ENCODE assay signal across 8 cellular contexts in the genomic region with DNA sequence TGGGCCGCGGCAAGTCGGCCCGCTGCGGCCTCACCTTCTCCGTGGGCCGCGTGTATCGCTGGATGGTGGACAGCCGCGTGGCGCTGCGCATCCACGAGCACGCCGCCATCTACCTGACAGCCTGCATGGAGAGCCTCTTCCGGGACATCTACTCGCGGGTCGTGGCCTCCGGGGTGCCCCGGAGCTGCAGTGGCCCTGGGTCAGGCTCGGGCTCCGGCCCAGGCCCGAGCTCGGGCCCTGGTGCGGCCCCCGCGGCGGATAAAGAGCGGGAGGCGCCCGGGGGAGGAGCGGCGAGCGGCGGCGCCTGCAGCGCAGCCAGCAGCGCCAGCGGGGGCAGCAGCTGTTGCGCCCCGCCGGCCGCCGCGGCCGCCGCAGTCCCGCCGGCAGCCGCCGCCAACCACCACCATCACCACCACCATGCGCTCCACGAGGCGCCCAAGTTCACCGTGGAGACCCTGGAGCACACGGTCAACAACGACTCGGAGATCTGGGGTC.
DNase-seq lines count a peak whose midpoint lies in the region; ATAC-seq and TF ChIP-seq lines count a peak whose summit lies in the region.

No MANE protein-coding gene starts in this region.

- intact Hi-C loops in HCT116 (cut with micrococcal nuclease) (loop anchor here (2.0 kb wide), 1 partner anchor 83 kb away; no protein-coding TSS in a partner anchor), lower leg skin (cut with DNase I; ENCODE audit: low total_unique reads) (no loop called here), uterus (cut with DNase I; ENCODE audit: low total_unique reads) (no loop called here)

- TF ChIP-seq RAD21 in HCT116 (IDR thresholded peaks at IDR 0.05; ENCODE audit: low read depth), result no peak

- 0 to 1% methylated on average over 18 to 28 of the region's 60 CpGs for WGBS in lower leg skin, 2 donors

- peaks cover 8% of the 10 kb centered on the region; the same call in 1 of the 2 replicates for H3K27me3 ChIP-seq in HCT116 (ENCODE audit: insufficient read depth, low read length)
- H3K27me3 ChIP-seq in uterus, result peaks cover 0 to 6% of the 10 kb centered on the region in 2 donors
- H3K27me3 ChIP-seq in Karpas-422 (ENCODE audit: low read length), result no peaks in the 10 kb centered on the region

- H3K27me3 Mint-ChIP-seq in activated naive CD8-positive, alpha-beta T cell treated with anti-CD3 and anti-CD28 coated beads, Interleukin-2, amount 50 U/mL, for 24 hours, result peaks cover 25% of the 10 kb centered on the region

- CTCF ChIA-PET in HCT116 (lab: Charles Lee), result interaction anchor here (1.3 kb wide), 1 partner anchor 83 kb away, joined by 4 read pairs; no protein-coding TSS in a partner anchor

- no peaks in the 10 kb centered on the region for H3K9me3 Mint-ChIP-seq in activated naive CD8-positive, alpha-beta T cell treated with anti-CD3 and anti-CD28 coated beads, Interleukin-2, amount 50 U/mL, for 24 hours

- BruUV-seq in HCT116 (replicated peaks; lab: Mats Ljungman, UMichigan), result no TSS peak

- peaks cover 47% of the 10 kb centered on the region for H3K4me1 Mint-ChIP-seq in activated naive CD8-positive, alpha-beta T cell treated with anti-CD3 and anti-CD28 coated beads, Interleukin-2, amount 50 U/mL, for 24 hours

- H3K27ac ChIP-seq in HCT116 (ENCODE audit: low read depth, low read length), result peak overlapping the region; percentile 9; the same call in 1 of the 2 replicates
- no peak overlapping the region for H3K27ac ChIP-seq in uterus
- no peak overlapping the region for H3K27ac ChIP-seq in Karpas-422 (ENCODE audit: low read length)

- H3K9ac ChIP-seq in HCT116 (ENCODE audit: low read length) (peak overlapping the region; percentile 65), Karpas-422 (ENCODE audit: low read length) (no peak overlapping the region)

- H3K36me3 ChIP-seq in HCT116 (ENCODE audit: control insufficient read depth in 1 of 2, insufficient read depth in 2 of 2, low read length in 2 of 2), result no peaks in the 10 kb centered on the region
- H3K36me3 ChIP-seq in uterus, result no peaks in the 10 kb centered on the region
- no peaks in the 10 kb centered on the region for H3K36me3 ChIP-seq in Karpas-422 (ENCODE audit: insufficient read depth, low read length)

- POLR2A ChIA-PET in HCT116 (lab: Charles Lee), result no interaction called here

- TF ChIP-seq CTCF in HCT116 (IDR thresholded peaks at IDR 0.05 in 2 of 3, conservative IDR thresholded peaks at IDR 0.05 in 1 of 3; ENCODE audit: borderline replicate concordance in 1 of 3, insufficient read depth in 1 of 3, low read depth in 2 of 3, low read length in 2 of 3), result no peak
- TF ChIP-seq CTCF in lower leg skin (IDR thresholded peaks at IDR 0.05), result no peak
- TF ChIP-seq CTCF in uterus (IDR thresholded peaks at IDR 0.05), result no peak

- H3K4me1 ChIP-seq in HCT116 (ENCODE audit: control insufficient read depth in 1 of 2, insufficient read depth in 2 of 2, low read length in 2 of 2) (peaks cover 10 to 36% of the 10 kb centered on the region in 2 experiments; a peak in 3 of 4 replicates), uterus (peaks cover 0 to 11% of the 10 kb centered on the region in 2 donors), Karpas-422 (ENCODE audit: low read length) (no peaks in the 10 kb centered on the region)

- H3K36me3 Mint-ChIP-seq in activated naive CD8-positive, alpha-beta T cell treated with anti-CD3 and anti-CD28 coated beads, Interleukin-2, amount 50 U/mL, for 24 hours (ENCODE audit: low read depth), result peaks cover 2% of the 10 kb centered on the region

- peak overlapping the region; percentile 92 for H3K4me3 Mint-ChIP-seq in activated naive CD8-positive, alpha-beta T cell treated with anti-CD3 and anti-CD28 coated beads, Interleukin-2, amount 50 U/mL, for 24 hours

- H2AFZ ChIP-seq in HCT116 (ENCODE audit: low read depth, low read length, poor library complexity, severe bottlenecking) (peak overlapping the region; percentile 81), Karpas-422 (ENCODE audit: low read length) (no peak overlapping the region)

- H4K20me1 ChIP-seq in HCT116 (ENCODE audit: insufficient read depth), result no peaks in the 10 kb centered on the region
- H4K20me1 ChIP-seq in Karpas-422 (ENCODE audit: insufficient read depth, low read depth, low read length), result no peaks in the 10 kb centered on the region

- H3K4me3 ChIP-seq in HCT116 (replicated peaks in 1 of 2; ENCODE audit: low read depth in 1 of 2, low read length in 2 of 2) (peak overlapping the region; percentile 65 to 66), lower leg skin (ENCODE audit: low read depth, poor library complexity, severe bottlenecking) (peak overlapping the region; percentile 29), uterus (peak overlapping the region; percentile 3 to 23), Karpas-422 (ENCODE audit: low read length) (no peak overlapping the region)

- ATAC-seq in HCT116, result peak; percentile 11
- ATAC-seq in activated naive CD8-positive, alpha-beta T cell treated with anti-CD3 and anti-CD28 coated beads, Interleukin-2, amount 50 U/mL, for 24 hours, result no peak

- H3K4me2 ChIP-seq in HCT116 (ENCODE audit: low read length) (peak overlapping the region; percentile 91), Karpas-422 (ENCODE audit: low read depth, low read length, poor library complexity, severe bottlenecking) (no peak overlapping the region)

- H3K79me2 ChIP-seq in HCT116 (ENCODE audit: insufficient read depth, low read length) (peaks cover 3% of the 10 kb centered on the region; the same call in 1 of the 2 replicates), Karpas-422 (ENCODE audit: low read length) (no peaks in the 10 kb centered on the region)

- H3K9me2 ChIP-seq in HCT116 (ENCODE audit: insufficient read depth), result no peaks in the 10 kb centered on the region
- H3K9me2 ChIP-seq in Karpas-422 (replicated peaks; ENCODE audit: insufficient read depth, low read length), result no peaks in the 10 kb centered on the region

- no peaks in the 10 kb centered on the region for H3K9me3 ChIP-seq in HCT116 (ENCODE audit: control insufficient read depth in 1 of 2, insufficient read depth in 1 of 2, low read depth in 1 of 2, low read length in 2 of 2)
- H3K9me3 ChIP-seq in uterus, result no peaks in the 10 kb centered on the region
- no peaks in the 10 kb centered on the region for H3K9me3 ChIP-seq in Karpas-422 (ENCODE audit: low read length)

- no peak for TF ChIP-seq POLR2A in HCT116 (IDR thresholded peaks at IDR 0.05; ENCODE audit: borderline replicate concordance, extremely low read depth, insufficient read depth, insufficient read length)
- no peak for TF ChIP-seq POLR2A in lower leg skin (IDR thresholded peaks at IDR 0.05)
- no peak for TF ChIP-seq POLR2A in uterus (IDR thresholded peaks at IDR 0.05)

- DNase-seq in 8988T (peak; percentile 24), HCT116 (ENCODE audit: low read depth, low spot score) (no peak), lower leg skin (ENCODE audit: low spot score in 2 of 2) (peak in 1 of 2 donors; percentile 48), uterus (no peak), Karpas-422 (no peak), amniotic stem cell (lab: John Stamatoyannopoulos, UW) (no peak), medulla oblongata (ENCODE audit: extremely low spot score) (no peak)
- DNase-seq in activated naive CD8-positive, alpha-beta T cell treated with anti-CD3 and anti-CD28 coated beads, Interleukin-2, amount 50 U/mL, for 24 hours, result peak; percentile 22

- RAD21 ChIA-PET in HCT116 (lab: Charles Lee; ENCODE audit: low non-redundant PET in 1 of 2, low total read pairs in 2 of 2, uncharacterized antibody in 2 of 2, unreplicated experiment in 2 of 2), result no interaction called here

- peak overlapping the region; percentile 96 for H3K27ac Mint-ChIP-seq in activated naive CD8-positive, alpha-beta T cell treated with anti-CD3 and anti-CD28 coated beads, Interleukin-2, amount 50 U/mL, for 24 hours

TF ChIP-seq in HCT116, 20 proteins besides CTCF, POLR2A, EP300 and RAD21:
- TF ChIP-seq ZFX (IDR thresholded peaks at IDR 0.05), result peak; percentile 28; the same call in 1 of the 2 replicates
- no peak for TF ChIP-seq EZH2phosphoT487 (IDR thresholded peaks at IDR 0.05; ENCODE audit: borderline replicate concordance)
- no peak for TF ChIP-seq TCF7L2 (IDR thresholded peaks at IDR 0.05; ENCODE audit: borderline replicate concordance, extremely low read depth, insufficient read depth, insufficient read length)
TF ChIP-seq in HCT116: peak in this region for 1.

Comparison
In these comparisons a context has a peak if more than half of its experiments do, and no peak if none do; other contexts are left out.
1. DNase-seq: peak in 8988T (single experiment) and activated naive CD8-positive, alpha-beta T cell treated with anti-CD3 and anti-CD28 coated beads, Interleukin-2, amount 50 U/mL, for 24 hours (single experiment); none in HCT116 (single experiment), uterus (0 of 2), Karpas-422 (single experiment), amniotic stem cell (single experiment) and medulla oblongata (single experiment).